In the genomic region with DNA sequence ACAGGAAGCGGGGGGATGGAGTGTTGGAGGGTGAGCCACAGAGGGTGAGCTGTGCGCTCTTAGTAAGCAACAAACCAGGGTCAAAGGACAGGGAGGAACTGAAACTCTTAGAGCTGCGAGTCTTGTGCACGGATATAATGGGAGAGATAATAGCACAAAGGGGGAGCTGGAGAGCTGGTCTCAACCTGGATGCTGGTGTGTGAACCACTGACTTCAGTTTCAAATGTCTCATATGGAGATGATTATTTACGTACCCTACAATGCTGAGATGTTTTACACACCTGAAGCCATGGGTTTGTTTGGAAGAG, we compare ENCODE assay signal across 9 cellular contexts. TPM values are rescaled to one million over a fixed set of nuclear protein-coding genes. Genes with fewer than 3 reads are reported as not detected.
DNase-seq lines count a peak whose midpoint lies in the region; ATAC-seq and TF ChIP-seq lines count a peak whose summit lies in the region.
"Had no signal": no experiment of that assay in that cellular context is flagged by ENCODE, and none has a peak within 500 bp of the region (broad histone marks: within the 10 kb centered on the region; RNA-seq: fewer than 3 reads in every experiment).

No MANE protein-coding gene starts in this region.

- no peak overlapping the region for H3K27ac ChIP-seq in right atrium auricular region
- no peak overlapping the region for H3K27ac ChIP-seq in left ventricle myocardium inferior (replicated peaks)
- H3K27ac ChIP-seq in RWPE2 (ENCODE audit: poor library complexity, severe bottlenecking), result no peak overlapping the region
- H3K27ac ChIP-seq in osteoblast (ENCODE audit: low read depth, low read length), result no peak overlapping the region

- H3K4me1 ChIP-seq in right atrium auricular region (peaks cover 0 to 7% of the 10 kb centered on the region in 2 donors), left ventricle myocardium inferior (peaks cover 18% of the 10 kb centered on the region), RWPE2 (ENCODE audit: insufficient read depth, poor library complexity, severe bottlenecking) (no peaks in the 10 kb centered on the region), osteoblast (ENCODE audit: insufficient read depth, low read length) (no peaks in the 10 kb centered on the region)

- no peak overlapping the region for H2AFZ ChIP-seq in osteoblast (ENCODE audit: low read length)

- peak; percentile 99 for ATAC-seq in HG03066 (IDR thresholded peaks at IDR 0.05; ENCODE audit: low read depth, unreplicated experiment)
- ATAC-seq in RWPE2 (ENCODE audit: low read depth), result peak; percentile 33; the same call in 1 of the 3 replicates
- ATAC-seq: naive thymus-derived CD8-positive, alpha-beta T cell had no signal

- no peaks in the 10 kb centered on the region for H3K9me3 ChIP-seq in right atrium auricular region
- H3K9me3 ChIP-seq in left ventricle myocardium inferior (replicated peaks), result no peaks in the 10 kb centered on the region
- no peaks in the 10 kb centered on the region for H3K9me3 ChIP-seq in RWPE2 (ENCODE audit: severe bottlenecking)
- H3K9me3 ChIP-seq in osteoblast (ENCODE audit: low read depth, low read length), result no peaks in the 10 kb centered on the region

- H3K4me2 ChIP-seq in osteoblast (ENCODE audit: insufficient read depth, low read length), result no peak overlapping the region

- H3K4me3 ChIP-seq in right atrium auricular region (no peak overlapping the region), left ventricle myocardium inferior (no peak overlapping the region), RWPE2 (ENCODE audit: severe bottlenecking) (no peak overlapping the region), osteoblast (ENCODE audit: insufficient read depth, low read length) (no peak overlapping the region)

- H3K36me3 ChIP-seq in right atrium auricular region, result no peaks in the 10 kb centered on the region
- no peaks in the 10 kb centered on the region for H3K36me3 ChIP-seq in left ventricle myocardium inferior
- no peaks in the 10 kb centered on the region for H3K36me3 ChIP-seq in RWPE2 (ENCODE audit: low read depth)
- no peaks in the 10 kb centered on the region for H3K36me3 ChIP-seq in osteoblast (ENCODE audit: insufficient read depth, low read length)

- DNase-seq in right atrium auricular region (ENCODE audit: low spot score) (peak; percentile 43), left ventricle myocardium inferior (no peak), RWPE2 (ENCODE audit: low spot score) (no peak), osteoblast (ENCODE audit: insufficient read length, low spot score, missing footprints) (no peak), NCI-H128 (lab: John Stamatoyannopoulos, UW; ENCODE audit: unreplicated experiment) (no peak), glomerular visceral epithelial cell (ENCODE audit: extremely low spot score) (no peak), NCI-H748 (lab: John Stamatoyannopoulos, UW; ENCODE audit: unreplicated experiment) (no peak)

- no peaks in the 10 kb centered on the region for H3K79me2 ChIP-seq in osteoblast (ENCODE audit: insufficient read depth, low read length)

- H4K20me1 ChIP-seq in osteoblast (ENCODE audit: insufficient read depth, low read length), result no peaks in the 10 kb centered on the region

- TF ChIP-seq CTCF in right atrium auricular region (IDR thresholded peaks at IDR 0.05) (peak in 1 of 2 donors; percentile 22), left ventricle myocardium inferior (IDR thresholded peaks at IDR 0.05; ENCODE audit: borderline replicate concordance) (no peak), RWPE2 (IDR thresholded peaks at IDR 0.05; ENCODE audit: poor library complexity, severe bottlenecking) (peak; percentile 11), osteoblast (IDR thresholded peaks at IDR 0.05; ENCODE audit: extremely low read depth, low read depth, low read length) (peak; percentile 20)

- H3K27me3 ChIP-seq in right atrium auricular region (no peaks in the 10 kb centered on the region), left ventricle myocardium inferior (ENCODE audit: low read depth) (no peaks in the 10 kb centered on the region), RWPE2 (ENCODE audit: insufficient read depth, poor library complexity, severe bottlenecking) (peaks cover 9% of the 10 kb centered on the region), osteoblast (ENCODE audit: insufficient read depth, low read length) (peaks cover 2% of the 10 kb centered on the region)

- intact Hi-C loops in left ventricle myocardium inferior (cut with micrococcal nuclease), result no loop called here

RNA-seq across cellular contexts. Expression of gene PTGR3, which starts 35.9 kb away (rescaled TPM):
- total RNA-seq in right atrium auricular region (10 to 100 TPM; 16.7 to 33.9 TPM), left ventricle myocardium inferior (77.3 TPM), osteoblast (8.3 and 10.3 TPM in 2 replicates)

RNA-seq across cellular contexts. Expression of gene TSHZ1, which starts 37.5 kb away (rescaled TPM):
- total RNA-seq in right atrium auricular region, result 10 to 100 TPM; 14.5 to 19.4 TPM
- total RNA-seq in left ventricle myocardium inferior, result 24.6 TPM
- 8.5 and 10.5 TPM in 2 replicates for total RNA-seq in osteoblast
